Comparison of ENCODE assay signal across 21 cellular contexts in genomic region chr5:112412370-112412769, GRCh38. TPM values are rescaled to one million over a fixed set of nuclear protein-coding genes. Genes with fewer than 3 reads are reported as not detected.
A peak's percentile ranks its signal among the peaks of the same experiment; 100 is the strongest.
DNase-seq lines count a peak whose midpoint lies in the region; ATAC-seq and TF ChIP-seq lines count a peak whose summit lies in the region.
"Had no signal": no experiment of that assay in that cellular context is flagged by ENCODE, and none has a peak within 500 bp of the region (broad histone marks: within the 10 kb centered on the region; RNA-seq: fewer than 3 reads in every experiment).

No MANE protein-coding gene starts in this region.

- H3K9ac ChIP-seq in MM.1S (ENCODE audit: low read length): no peak overlapping the region

- no peaks in the 10 kb centered on the region for H3K79me2 ChIP-seq in MM.1S (ENCODE audit: low read length)

- TF ChIP-seq CTCF in MM.1S (IDR thresholded peaks at IDR 0.05; ENCODE audit: low read length) (no peak), endothelial cell (IDR thresholded peaks at IDR 0.05; ENCODE audit: unreplicated experiment) (no peak), Calu3 (IDR thresholded peaks at IDR 0.05; ENCODE audit: unreplicated experiment) (no peak)

- H3K9me3 ChIP-seq in MM.1S (replicated peaks; ENCODE audit: insufficient read depth, low read length): no peaks in the 10 kb centered on the region
- H3K9me3 ChIP-seq: BE2C, ovary, sigmoid colon, transverse colon had no signal

- no peak overlapping the region for H2AFZ ChIP-seq in MM.1S (ENCODE audit: low read length)

- no peaks in the 10 kb centered on the region for H3K9me2 ChIP-seq in MM.1S (replicated peaks; ENCODE audit: insufficient read depth, low read length)

- BruUV-seq in Calu3 (replicated peaks; lab: Mats Ljungman, UMichigan): no TSS peak

- intact Hi-C loops in Calu3 (cut with micrococcal nuclease; ENCODE audit: unreplicated experiment): no loop called here

- H3F3A ChIP-seq in MM.1S (ENCODE audit: insufficient read depth, low read length): peaks cover under 1% of the 10 kb centered on the region; the same call in 1 of the 2 replicates

- no peak for ATAC-seq in activated T-cell treated with anti-CD3 and anti-CD28 coated beads, Interleukin-2, amount 50 U/mL, for 4 hours
- ATAC-seq: activated CD8-positive, alpha-beta T cell treated with anti-CD3 and anti-CD28 coated beads, Interleukin-2, amount 10 ng/mL, durations not matched to agents 7 days and 5 days; activated naive CD4-positive, alpha-beta T cell treated with anti-CD3 and anti-CD28 coated beads, Interleukin-2, amount 50 U/mL, for 72 hours; left colon had no signal

- H4K20me1 ChIP-seq in MM.1S (ENCODE audit: insufficient read depth, low read length): no peaks in the 10 kb centered on the region

- peaks cover 67% of the 10 kb centered on the region for H3K4me1 Mint-ChIP-seq in endothelial cell (ENCODE audit: unreplicated experiment)
- peaks cover 47% of the 10 kb centered on the region for H3K4me1 Mint-ChIP-seq in Calu3 (ENCODE audit: low read depth, unreplicated experiment)
- no peaks in the 10 kb centered on the region for H3K4me1 Mint-ChIP-seq in activated T-cell treated with anti-CD3 and anti-CD28 coated beads, Interleukin-2, amount 50 U/mL, for 4 hours (ENCODE audit: low read depth)

- peaks cover 10% of the 10 kb centered on the region for H3K4me1 ChIP-seq in MM.1S (ENCODE audit: low read length)
- H3K4me1 ChIP-seq: BE2C, sigmoid colon had no signal

- H3K4me3 Mint-ChIP-seq in endothelial cell (ENCODE audit: unreplicated experiment) (peak overlapping the region; percentile 37), Calu3 (ENCODE audit: low read depth, unreplicated experiment) (no peak overlapping the region)
- H3K4me3 Mint-ChIP-seq in activated T-cell treated with anti-CD3 and anti-CD28 coated beads, Interleukin-2, amount 50 U/mL, for 4 hours: no peak overlapping the region
- H3K4me3 Mint-ChIP-seq: activated B cell treated with CpG ODN at 0.5 μM for 24 hours; activated CD8-positive, alpha-beta T cell treated with anti-CD3 and anti-CD28 coated beads, Interleukin-2, amount 10 ng/mL, durations not matched to agents 7 days and 5 days; activated T-cell treated with anti-CD3 and anti-CD28 coated beads, Interleukin-2, amount 50 U/mL, for 24 hours had no signal

- H3K9me3 Mint-ChIP-seq in endothelial cell (ENCODE audit: unreplicated experiment) (no peaks in the 10 kb centered on the region), Calu3 (ENCODE audit: low read depth, unreplicated experiment) (no peaks in the 10 kb centered on the region)
- H3K9me3 Mint-ChIP-seq in activated T-cell treated with anti-CD3 and anti-CD28 coated beads, Interleukin-2, amount 50 U/mL, for 4 hours: no peaks in the 10 kb centered on the region
- H3K9me3 Mint-ChIP-seq: activated B cell treated with CpG ODN at 0.5 μM for 24 hours; activated naive CD4-positive, alpha-beta T cell treated with anti-CD3 and anti-CD28 coated beads, Interleukin-2, amount 50 U/mL, for 72 hours; activated T-cell treated with anti-CD3 and anti-CD28 coated beads, Interleukin-2, amount 50 U/mL, for 24 hours had no signal

- H3K4me2 ChIP-seq in MM.1S (ENCODE audit: low read depth, low read length): 0 out of 2 replicates have a peak overlapping the region, but pooled peaks have one; percentile 4

- CTCF ChIA-PET in Calu3 (lab: Charles Lee): no interaction called here

- H3K27me3 ChIP-seq in MM.1S (replicated peaks; ENCODE audit: insufficient read depth, low read length): no peaks in the 10 kb centered on the region
- H3K27me3 ChIP-seq: ovary, sigmoid colon, transverse colon had no signal

- H3K27ac ChIP-seq in MM.1S (ENCODE audit: low read length): no peak overlapping the region
- H3K27ac ChIP-seq: ovary, sigmoid colon, transverse colon had no signal

- H3K27me3 Mint-ChIP-seq in endothelial cell (ENCODE audit: unreplicated experiment): peaks cover 3% of the 10 kb centered on the region
- no peaks in the 10 kb centered on the region for H3K27me3 Mint-ChIP-seq in Calu3 (ENCODE audit: unreplicated experiment)
- peaks cover 33% of the 10 kb centered on the region for H3K27me3 Mint-ChIP-seq in activated T-cell treated with anti-CD3 and anti-CD28 coated beads, Interleukin-2, amount 50 U/mL, for 4 hours (ENCODE audit: low read depth)

- H3K36me3 ChIP-seq in MM.1S (replicated peaks; ENCODE audit: insufficient read depth, low read length): no peaks in the 10 kb centered on the region
- H3K36me3 ChIP-seq: BE2C, ovary, sigmoid colon, transverse colon had no signal

- H3K36me3 Mint-ChIP-seq in endothelial cell (ENCODE audit: low read depth, unreplicated experiment) (peaks cover 7% of the 10 kb centered on the region), Calu3 (ENCODE audit: insufficient read depth, unreplicated experiment) (no peaks in the 10 kb centered on the region)
- no peaks in the 10 kb centered on the region for H3K36me3 Mint-ChIP-seq in activated T-cell treated with anti-CD3 and anti-CD28 coated beads, Interleukin-2, amount 50 U/mL, for 4 hours (ENCODE audit: insufficient read depth)
- H3K36me3 Mint-ChIP-seq: activated naive CD4-positive, alpha-beta T cell treated with anti-CD3 and anti-CD28 coated beads, Interleukin-2, amount 50 U/mL, for 72 hours had no signal

- peak overlapping the region; percentile 92 for H3K27ac Mint-ChIP-seq in endothelial cell (ENCODE audit: unreplicated experiment)
- no peak overlapping the region for H3K27ac Mint-ChIP-seq in Calu3 (ENCODE audit: unreplicated experiment)
- H3K27ac Mint-ChIP-seq: activated B cell treated with CpG ODN at 0.5 μM for 24 hours; activated CD8-positive, alpha-beta T cell treated with anti-CD3 and anti-CD28 coated beads, Interleukin-2, amount 10 ng/mL, durations not matched to agents 7 days and 5 days; activated naive CD4-positive, alpha-beta T cell treated with anti-CD3 and anti-CD28 coated beads, Interleukin-2, amount 50 U/mL, for 72 hours; activated T-cell treated with anti-CD3 and anti-CD28 coated beads, Interleukin-2, amount 50 U/mL, for 24 hours had no signal

- no peak for DNase-seq in MM.1S
- no peak for DNase-seq in endothelial cell (ENCODE audit: low spot score)
- peak; percentile 44 for DNase-seq in left kidney (ENCODE audit: low read depth, low spot score)
- DNase-seq in superior temporal gyrus (ENCODE audit: extremely low spot score): peak; percentile 8
- no peak for DNase-seq in Calu3
- DNase-seq in activated T-cell treated with anti-CD3 and anti-CD28 coated beads, Interleukin-2, amount 50 U/mL, for 4 hours: no peak
- no peak for DNase-seq in activated CD4-positive, CD25-positive, alpha-beta regulatory T cell (lab: John Stamatoyannopoulos, UW)
- DNase-seq: activated B cell treated with CpG ODN at 0.5 μM for 24 hours; activated CD8-positive, alpha-beta T cell treated with anti-CD3 and anti-CD28 coated beads, Interleukin-2, amount 10 ng/mL, durations not matched to agents 7 days and 5 days; activated T-cell treated with anti-CD3 and anti-CD28 coated beads, Interleukin-2, amount 50 U/mL, for 24 hours; BE2C; foreskin fibroblast; GF-D8; left colon; NCI-H1417 treated with DMSO at 0.1 percent for 48 hours; NCI-H748 treated with DMSO at 0.1 percent for 48 hours; ovary; sigmoid colon; stimulated activated naive CD4-positive, alpha-beta T cell; transverse colon had no signal

- no peak overlapping the region for H3K4me3 ChIP-seq in MM.1S (ENCODE audit: low read length)
- H3K4me3 ChIP-seq: ovary, sigmoid colon, transverse colon had no signal

RNA-seq across cellular contexts. Expression of gene EPB41L4A, which starts 6.7 kb away (rescaled TPM):
- total RNA-seq in endothelial cell (ENCODE audit: unreplicated experiment): 50.6 TPM
- 27.6 and 28.6 TPM in 2 replicates for total RNA-seq in Calu3 (2022)
- total RNA-seq in activated T-cell treated with anti-CD3 and anti-CD28 coated beads, Interleukin-2, amount 50 U/mL, for 4 hours: under 1 TPM; 0.10 to 0.35 (median 0.16) TPM

Comparison
In these comparisons a context has a peak if more than half of its experiments do, and no peak if none do; other contexts are left out.
1. DNase-seq: peak in left kidney (single experiment) and superior temporal gyrus (single experiment); none in MM.1S (single experiment), endothelial cell (single experiment), Calu3 (single experiment), activated T-cell treated with anti-CD3 and anti-CD28 coated beads, Interleukin-2, amount 50 U/mL, for 4 hours (single experiment) and activated CD4-positive, CD25-positive, alpha-beta regulatory T cell (0 of 4).
2. RNA of gene EPB41L4A, which starts 6.7 kb away (total RNA-seq): 50.6 TPM in endothelial cell (single experiment) and 27.6 to 28.6 TPM in Calu3; 0.10 to 0.35 TPM in activated T-cell treated with anti-CD3 and anti-CD28 coated beads, Interleukin-2, amount 50 U/mL, for 4 hours; every median in the first group is over 10 times any median in the second.